ENCODE assay signal across 1 cellular context in genomic region chr20:33701629-33702450, GRCh38.
TF ChIP-seq lines count a peak whose summit lies in the region.

No MANE protein-coding gene starts in this region.

TF ChIP-seq in HepG2, 621 proteins besides CTCF, POLR2A, EP300 and RAD21 (continued from another document and continues in another):
- TF ChIP-seq HNF1A (IDR thresholded peaks at IDR 0.05; ENCODE audit: low read depth) (peak; percentile 48), HNF1A (CRISPR knock-in tag; IDR thresholded peaks at IDR 0.05; ENCODE audit: borderline replicate concordance) (peak; percentile 64; the same call in 1 of the 2 replicates), UBTF (CRISPR knock-in tag; IDR thresholded peaks at IDR 0.05) (peak; percentile 86), ZNF687 (CRISPR knock-in tag; IDR thresholded peaks at IDR 0.05) (peak; percentile 94), ZMYM2 (CRISPR knock-in tag; IDR thresholded peaks at IDR 0.05) (peak; percentile 96), ZBTB40 (IDR thresholded peaks at IDR 0.05) (no peak), ZBTB40 (CRISPR knock-in tag; IDR thresholded peaks at IDR 0.05) (peak; percentile 78), SOX13 (IDR thresholded peaks at IDR 0.05) (peak; percentile 94), SOX13 (CRISPR knock-in tag; conservative IDR thresholded peaks at IDR 0.05 in 1 of 2, IDR thresholded peaks at IDR 0.05 in 1 of 2) (peak in 1 of 2 experiments; percentile 95; a peak in 2 of 4 replicates), FOXJ3 (CRISPR knock-in tag; IDR thresholded peaks at IDR 0.05; ENCODE audit: borderline replicate concordance) (peak; percentile 78; the same call in 1 of the 2 replicates), SNAPC2 (CRISPR knock-in tag; IDR thresholded peaks at IDR 0.05) (peak; percentile 91), FOXA3 (CRISPR knock-in tag; IDR thresholded peaks at IDR 0.05) (peak; percentile 87), ATF7 (IDR thresholded peaks at IDR 0.05) (no peak), ATF7 (CRISPR knock-in tag; IDR thresholded peaks at IDR 0.05) (peak; percentile 19; the same call in 1 of the 2 replicates), SALL1 (CRISPR knock-in tag; IDR thresholded peaks at IDR 0.05) (peak; percentile 99), NR2F6 (IDR thresholded peaks at IDR 0.05) (peak; percentile 91), NR2F6 (CRISPR knock-in tag; IDR thresholded peaks at IDR 0.05) (peak; percentile 97), ZNF567 (CRISPR knock-in tag; IDR thresholded peaks at IDR 0.05; ENCODE audit: borderline replicate concordance) (peak; percentile 96), ZNF446 (CRISPR knock-in tag; IDR thresholded peaks at IDR 0.05) (peak; percentile 83; the same call in 1 of the 2 replicates), ZNF781 (CRISPR knock-in tag; IDR thresholded peaks at IDR 0.05; ENCODE audit: borderline replicate concordance, not compliant biosample characterization) (peak; percentile 43), BCL6 (CRISPR knock-in tag; IDR thresholded peaks at IDR 0.05) (peak; percentile 93), CBFB (CRISPR knock-in tag; IDR thresholded peaks at IDR 0.05) (peak; percentile 57; the same call in 1 of the 2 replicates), ZNF549 (CRISPR knock-in tag; IDR thresholded peaks at IDR 0.05) (no peak), MAZ (IDR thresholded peaks at IDR 0.05; ENCODE audit: borderline replicate concordance, low read depth, low read length) (peak; percentile 48), MAZ (CRISPR knock-in tag; IDR thresholded peaks at IDR 0.05; ENCODE audit: low read depth) (no peak), JUND (CRISPR knock-in tag; IDR thresholded peaks at IDR 0.05) (peak; percentile 81), NFYB (CRISPR knock-in tag; IDR thresholded peaks at IDR 0.05) (peak; percentile 41), MEIS2 (CRISPR knock-in tag; IDR thresholded peaks at IDR 0.05) (peak; percentile 91; the same call in 1 of the 2 replicates), KLF12 (CRISPR knock-in tag; IDR thresholded peaks at IDR 0.05; ENCODE audit: borderline replicate concordance) (0 out of 2 replicates have a peak, but pooled peaks have one; percentile 75), ZNF337 (CRISPR knock-in tag; IDR thresholded peaks at IDR 0.05; ENCODE audit: borderline replicate concordance, low read depth) (peak; percentile 72; the same call in 1 of the 2 replicates), ZSCAN21 (CRISPR knock-in tag; IDR thresholded peaks at IDR 0.05; ENCODE audit: borderline replicate concordance) (peak; percentile 95), ONECUT2 (CRISPR knock-in tag; IDR thresholded peaks at IDR 0.05) (peak; percentile 59; the same call in 1 of the 2 replicates), POGZ (CRISPR knock-in tag; IDR thresholded peaks at IDR 0.05) (peak; percentile 87)
- TF ChIP-seq, protein P1, sequence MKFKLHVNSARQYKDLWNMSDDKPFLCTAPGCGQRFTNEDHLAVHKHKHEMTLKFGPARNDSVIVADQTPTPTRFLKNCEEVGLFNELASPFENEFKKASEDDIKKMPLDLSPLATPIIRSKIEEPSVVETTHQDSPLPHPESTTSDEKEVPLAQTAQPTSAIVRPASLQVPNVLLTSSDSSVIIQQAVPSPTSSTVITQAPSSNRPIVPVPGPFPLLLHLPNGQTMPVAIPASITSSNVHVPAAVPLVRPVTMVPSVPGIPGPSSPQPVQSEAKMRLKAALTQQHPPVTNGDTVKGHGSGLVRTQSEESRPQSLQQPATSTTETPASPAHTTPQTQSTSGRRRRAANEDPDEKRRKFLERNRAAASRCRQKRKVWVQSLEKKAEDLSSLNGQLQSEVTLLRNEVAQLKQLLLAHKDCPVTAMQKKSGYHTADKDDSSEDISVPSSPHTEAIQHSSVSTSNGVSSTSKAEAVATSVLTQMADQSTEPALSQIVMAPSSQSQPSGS (CRISPR knock-in tag; IDR thresholded peaks at IDR 0.05) = peak; percentile 71
